Comparison of ENCODE assay signal across 16 cellular contexts in the genomic region with DNA sequence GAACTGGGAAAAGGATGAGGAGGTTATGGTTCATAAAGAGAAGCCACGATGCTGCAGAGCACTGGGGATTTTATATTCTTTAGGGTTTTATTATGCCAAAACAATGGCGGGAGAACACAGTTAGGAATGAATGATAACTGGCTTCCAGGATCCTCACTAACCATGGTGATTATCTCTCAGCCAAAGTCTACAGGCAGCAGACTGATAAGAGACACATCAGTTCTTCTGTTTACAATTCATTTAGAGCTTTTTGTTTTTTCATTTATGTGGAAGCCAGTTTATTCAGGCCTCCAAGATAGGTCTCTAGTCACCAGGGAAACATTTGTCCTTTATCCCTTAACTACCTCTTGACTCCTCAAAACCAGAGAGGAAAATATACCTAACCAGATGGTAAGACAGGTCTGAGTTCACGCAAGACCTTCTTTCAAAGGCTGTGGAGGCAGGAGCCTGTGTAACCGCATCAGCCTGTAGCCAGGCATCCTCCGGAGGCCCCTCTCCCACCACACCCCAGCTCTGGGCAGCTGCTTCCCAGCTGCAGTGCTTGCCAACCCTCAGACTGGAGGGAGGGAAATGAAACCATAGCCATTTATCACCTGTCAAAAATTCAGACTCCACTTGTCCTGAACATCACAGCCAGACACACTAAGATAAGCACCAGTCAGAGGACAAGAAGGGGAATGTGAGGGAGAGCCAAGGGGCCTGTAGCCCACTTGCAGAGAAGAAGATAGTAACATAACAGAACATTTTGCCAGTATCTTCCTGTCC. TPM values are rescaled to one million over a fixed set of nuclear protein-coding genes. Genes with fewer than 3 reads are reported as not detected.
DNase-seq lines count a peak whose midpoint lies in the region; ATAC-seq, FAIRE-seq and TF ChIP-seq lines count a peak whose summit lies in the region.
"Had no signal": no experiment of that assay in that cellular context is flagged by ENCODE, and none has a peak within 500 bp of the region (broad histone marks: within the 10 kb centered on the region; RNA-seq: fewer than 3 reads in every experiment).

No MANE protein-coding gene starts in this region.

- DNase-seq in Right ventricle myocardium inferior (ENCODE audit: missing footprints): no peak
- DNase-seq in left ventricle myocardium inferior: no peak
- DNase-seq in RPMI8226: peak; percentile 91
- DNase-seq in fibroblast of the aortic adventitia (ENCODE audit: low read depth): peak; percentile 44
- DNase-seq in small intestine: peak; percentile 11
- no peak for DNase-seq in islet precursor cell
- no peak for DNase-seq in urothelium cell line (ENCODE audit: low spot score)
- DNase-seq in coronary artery (ENCODE audit: low spot score): no peak
- DNase-seq: activated B cell treated with CpG ODN at 0.5 μM for 24 hours; activated naive CD8-positive, alpha-beta T cell treated with anti-CD3 and anti-CD28 coated beads, Interleukin-2, amount 50 U/mL, for 24 hours; mucosa of descending colon; stimulated activated CD4-positive, alpha-beta T cell treated with anti-CD3 and anti-CD28 coated beads, Interleukin-4, amount 100 ng/mL, for 1 hour had no signal

- H3K27ac ChIP-seq in left ventricle myocardium inferior (replicated peaks) (no peak overlapping the region), small intestine (ENCODE audit: low read depth in 1 of 2, low read length in 1 of 2) (no peak overlapping the region), coronary artery (no peak overlapping the region)
- H3K27ac ChIP-seq: vagina had no signal

- no peak for TF ChIP-seq CTCF in left ventricle myocardium inferior (IDR thresholded peaks at IDR 0.05; ENCODE audit: borderline replicate concordance)
- TF ChIP-seq CTCF in fibroblast of the aortic adventitia (IDR thresholded peaks at IDR 0.05; ENCODE audit: insufficient read depth, low read length): no peak
- TF ChIP-seq CTCF in coronary artery (IDR thresholded peaks at IDR 0.05): no peak

- no peaks in the 10 kb centered on the region for H3K36me3 ChIP-seq in left ventricle myocardium inferior
- H3K36me3 ChIP-seq in small intestine (ENCODE audit: control insufficient read depth in 2 of 2, insufficient read depth in 2 of 2, low read length in 2 of 2): no peaks in the 10 kb centered on the region
- H3K36me3 ChIP-seq: vagina had no signal

- intact Hi-C loops in Right ventricle myocardium inferior (cut with DNase I) (no loop called here), left ventricle myocardium inferior (cut with micrococcal nuclease) (no loop called here)

- H3K27me3 ChIP-seq in left ventricle myocardium inferior (ENCODE audit: low read depth) (no peaks in the 10 kb centered on the region), small intestine (ENCODE audit: control insufficient read depth in 2 of 2, insufficient read depth in 2 of 2, low read length in 2 of 2) (no peaks in the 10 kb centered on the region)
- H3K27me3 ChIP-seq: vagina had no signal

- H3K4me1 ChIP-seq in left ventricle myocardium inferior: peaks cover 19% of the 10 kb centered on the region
- H3K4me1 ChIP-seq in small intestine (ENCODE audit: control insufficient read depth in 2 of 2, insufficient read depth in 1 of 2, low read depth in 1 of 2, low read length in 1 of 2): no peaks in the 10 kb centered on the region
- H3K4me1 ChIP-seq: vagina had no signal

- FAIRE-seq in small intestine (lab: Jason Lieb, UNC) (no peak), urothelium cell line (lab: Jason Lieb, UNC) (no peak)

- H3K9me3 ChIP-seq in left ventricle myocardium inferior (replicated peaks) (no peaks in the 10 kb centered on the region), small intestine (ENCODE audit: control insufficient read depth, low read depth) (no peaks in the 10 kb centered on the region)
- H3K9me3 ChIP-seq: mucosa of descending colon, vagina had no signal

- ATAC-seq in Right ventricle myocardium inferior: peak; percentile 67
- ATAC-seq: activated naive CD8-positive, alpha-beta T cell treated with anti-CD3 and anti-CD28 coated beads, Interleukin-2, amount 50 U/mL, for 24 hours; mucosa of descending colon; stimulated activated memory B cell treated with anti-CD40 and anti-IgM and Interleukin-4, amounts not matched to agents 10 μg/mL and 1 μg/mL and 100 μg/mL, for 72 hours had no signal

- WGBS in small intestine, 3 donors: 16 to 33% (median 22%) methylated on average over 5 of the region's 5 CpGs

- H3K4me3 ChIP-seq in left ventricle myocardium inferior: no peak overlapping the region
- H3K4me3 ChIP-seq in fibroblast of the aortic adventitia (ENCODE audit: low read depth, low read length): no peak overlapping the region
- H3K4me3 ChIP-seq in small intestine (ENCODE audit: low read depth in 1 of 2, low read length in 2 of 2): no peak overlapping the region
- no peak overlapping the region for H3K4me3 ChIP-seq in coronary artery
- H3K4me3 ChIP-seq: mucosa of descending colon, vagina had no signal

RNA-seq across cellular contexts. Expression of a gene that starts 57.2 kb away (rescaled TPM):
- 0.08 TPM for total RNA-seq in Right ventricle myocardium inferior
- 0.19 TPM for total RNA-seq in left ventricle myocardium inferior
- total RNA-seq in fibroblast of the aortic adventitia (ENCODE audit: low replicate concordance): 0.25 TPM in 1 of 2 replicates, not detected in the other
- under 1 TPM in 2 of 3 donors, not detected in 1; 0.22 to 0.49 TPM for polyA plus RNA-seq in small intestine
- total RNA-seq: activated B cell treated with CpG ODN at 0.5 μM for 24 hours, dermis microvascular lymphatic vessel endothelial cell, fibroblast of villous mesenchyme had no signal

Comparison
In these comparisons a context has a peak if more than half of its experiments do, and no peak if none do; other contexts are left out.
1. DNase-seq: peak in RPMI8226 (single experiment), fibroblast of the aortic adventitia (single experiment) and small intestine (single experiment); none in Right ventricle myocardium inferior (single experiment), left ventricle myocardium inferior (single experiment), islet precursor cell (single experiment), urothelium cell line (single experiment) and coronary artery (single experiment).